In the genomic region with DNA sequence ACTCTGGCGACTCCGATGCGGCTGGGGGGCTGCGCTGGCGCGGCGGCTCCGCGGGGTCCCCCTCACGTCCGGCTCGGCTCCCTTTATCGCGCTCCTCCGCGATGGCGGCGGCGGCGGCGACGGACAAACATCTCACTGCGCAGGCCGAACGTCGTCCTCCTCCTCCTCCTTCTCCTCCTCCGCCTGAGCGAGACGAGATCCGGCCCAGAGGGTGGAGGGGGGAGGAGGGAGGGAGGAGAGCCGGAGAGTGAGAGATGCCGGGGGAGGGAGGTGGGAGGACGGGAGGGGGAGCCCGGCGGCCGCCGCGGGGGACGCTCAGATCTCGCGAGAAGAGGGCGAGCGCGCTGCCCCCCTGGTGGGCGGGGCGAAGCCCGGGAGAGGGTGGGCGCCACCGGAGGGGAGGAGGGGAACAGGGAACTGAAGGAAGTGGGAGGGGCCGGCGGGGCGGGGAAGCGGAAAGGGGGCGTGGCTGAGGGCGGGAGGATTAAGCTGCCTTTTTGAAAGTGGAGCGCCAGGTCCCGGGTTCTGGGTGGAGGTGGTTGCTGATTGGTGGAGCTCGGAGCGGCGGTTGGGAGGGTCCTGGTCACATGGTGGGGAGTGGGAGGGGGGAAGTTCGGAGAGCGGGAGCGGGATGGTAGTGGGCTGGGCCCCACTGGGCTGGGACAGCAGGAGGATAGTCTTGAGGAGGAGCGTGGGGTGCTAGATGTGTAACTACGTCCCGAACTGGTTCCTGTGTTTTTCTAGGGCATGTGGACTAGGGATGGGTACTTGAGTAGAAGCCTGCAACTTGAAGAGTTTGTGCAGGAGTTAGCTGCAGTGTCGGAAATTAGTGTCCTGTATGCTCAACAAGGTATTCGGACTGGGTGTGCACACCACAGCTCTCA, we compare ENCODE assay signal across 8 cellular contexts. TPM values are rescaled to one million over a fixed set of nuclear protein-coding genes. Genes with fewer than 3 reads are reported as not detected.
DNase-seq lines count a peak whose midpoint lies in the region; ATAC-seq, FAIRE-seq and TF ChIP-seq lines count a peak whose summit lies in the region.

A gene (minus strand): TSS at position 159 of the 884 bp plus-strand sequence. CDS start 354 bp downstream, outside the sequence.

- no peaks in the 10 kb centered on the region for H3K9me3 ChIP-seq in body of pancreas
- no peaks in the 10 kb centered on the region for H3K9me3 ChIP-seq in gastrocnemius medialis

- whole genome bisulfite sequencing in body of pancreas, 2 donors = 0 to 1% methylated on average over 37 to 47 of the region's 68 CpGs

- peak; percentile 86 for FAIRE-seq in TTC549 (lab: Jason Lieb, UNC)

- peak; percentile 82 to 88 (median 87) for TF ChIP-seq POLR2A in body of pancreas (IDR thresholded peaks at IDR 0.05)
- TF ChIP-seq POLR2A in gastrocnemius medialis (IDR thresholded peaks at IDR 0.05) = peak; percentile 87

- H3K27ac ChIP-seq in 22Rv1 (peak within 1 kb of the TSS; percentile 94), body of pancreas (peak within 1 kb of the TSS; percentile 73 to 95 (median 89)), gastrocnemius medialis (peak within 1 kb of the TSS; percentile 91 to 95 (median 93))

- H3K36me3 ChIP-seq in body of pancreas (replicated peaks in 1 of 2; ENCODE audit: insufficient read depth in 1 of 2, low read depth in 2 of 2) (no peaks in the 10 kb centered on the region), gastrocnemius medialis (no peaks in the 10 kb centered on the region)

- DNase-seq in NCI-H2107 treated with DMSO at 0.1 percent for 48 hours (lab: John Stamatoyannopoulos, UW; ENCODE audit: unreplicated experiment) (peak; percentile 90), body of pancreas (peak; percentile 99 to 100 (median 99)), iPS DF 4.7 (ENCODE audit: extremely low read depth, low spot score) (peak; percentile 87), gastrocnemius medialis (peak; percentile 98)

- intact Hi-C loops in body of pancreas (cut with DNase I) = no loop called here
- intact Hi-C loops in gastrocnemius medialis (cut with DNase I; ENCODE audit: low total_unique reads) = loop anchor here (1.0 kb wide), 1 partner anchor 640 kb away; a partner anchor contains a TSS

- peak within 1 kb of the TSS; percentile 22 to 82 for H3K4me3 ChIP-seq in body of pancreas
- H3K4me3 ChIP-seq in gastrocnemius medialis = peak within 1 kb of the TSS; percentile 61 to 89 (median 80)

- TF ChIP-seq CTCF in 22Rv1 (IDR thresholded peaks at IDR 0.05) = no peak
- no peak for TF ChIP-seq CTCF in body of pancreas (IDR thresholded peaks at IDR 0.05)
- TF ChIP-seq CTCF in gastrocnemius medialis (IDR thresholded peaks at IDR 0.05 in 4 of 5, conservative IDR thresholded peaks at IDR 0.05 in 1 of 5) = no peak

- peaks cover 33% of the 10 kb centered on the region for H3K4me1 ChIP-seq in body of pancreas
- H3K4me1 ChIP-seq in gastrocnemius medialis = peaks cover 27 to 28% of the 10 kb centered on the region in 2 donors

- ATAC-seq in GM18520 (IDR thresholded peaks at IDR 0.05; ENCODE audit: unreplicated experiment) (peak; percentile 64), HG03064 (IDR thresholded peaks at IDR 0.05; ENCODE audit: low read depth, unreplicated experiment) (peak; percentile 75), body of pancreas (peak; percentile 91), gastrocnemius medialis (peak; percentile 90)

- H3K27me3 ChIP-seq in body of pancreas = no peaks in the 10 kb centered on the region
- no peaks in the 10 kb centered on the region for H3K27me3 ChIP-seq in gastrocnemius medialis

- in situ Hi-C loops in gastrocnemius medialis (cut with MboI; ENCODE audit: low sequenced_read_pairs in 4 of 4) = loop anchor here in 2 of 4 donors (25.0 kb wide), 1 partner anchor 623 kb away; a partner anchor contains a TSS

RNA-seq across cellular contexts. Expression of the gene that starts here (rescaled TPM):
- 10 to 100 TPM; 26.5 to 33.3 TPM for total RNA-seq in body of pancreas
- 100 to 1,000 TPM in 3 of 4 donors, 10 to 100 TPM in 1; 94.1 to 120 (median 109) TPM for total RNA-seq in gastrocnemius medialis

Comparison
In these comparisons a context has a peak if more than half of its experiments do, and no peak if none do; other contexts are left out.
1. Peak in every context shown above with its lines: DNase-seq, ATAC-seq, H3K4me3 ChIP-seq and H3K27ac ChIP-seq.